In the genomic region with DNA sequence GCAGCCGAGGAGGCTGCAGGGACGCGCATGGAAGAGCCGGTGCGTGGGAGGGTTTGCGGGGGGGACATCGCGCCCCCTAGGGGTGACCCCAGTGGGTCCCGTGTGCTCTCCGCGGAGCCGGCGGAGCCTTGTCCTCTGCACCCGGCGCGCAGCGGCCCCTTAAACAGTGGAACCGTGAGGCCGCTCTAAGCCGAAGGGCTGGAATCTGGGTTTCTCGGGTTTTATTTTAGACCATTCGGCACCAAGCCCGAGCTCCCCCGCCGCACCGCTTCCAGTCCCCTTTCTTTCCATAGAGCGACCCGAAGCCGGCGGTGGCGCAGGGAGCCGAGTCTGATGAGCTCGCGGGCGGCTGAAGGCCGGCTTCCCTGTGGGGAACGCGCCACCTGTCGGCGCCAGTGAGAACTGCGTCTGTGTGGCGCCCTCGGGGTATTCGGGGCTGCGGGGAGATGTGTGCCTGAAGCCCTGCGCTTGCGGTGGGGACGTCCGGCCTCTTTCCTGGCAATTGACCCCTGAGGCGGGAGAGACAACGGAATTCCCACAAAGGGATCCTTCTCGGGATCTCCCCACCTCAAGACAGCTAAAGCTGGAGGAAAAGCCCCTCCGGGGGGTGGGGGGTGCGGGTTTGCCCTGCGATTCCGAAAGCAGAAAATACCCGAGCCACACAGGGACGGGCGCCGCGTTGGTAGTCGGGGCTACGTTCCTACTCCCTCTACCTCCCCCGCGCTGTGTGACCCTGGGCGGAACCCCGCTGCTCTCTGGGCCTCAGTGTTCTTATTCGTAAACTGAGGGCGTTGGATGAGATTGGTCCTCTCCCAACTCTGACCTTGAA, we compare ENCODE assay signal across 8 cellular contexts. TPM values are rescaled to one million over a fixed set of nuclear protein-coding genes. Genes with fewer than 3 reads are reported as not detected.
DNase-seq lines count a peak whose midpoint lies in the region; ATAC-seq and TF ChIP-seq lines count a peak whose summit lies in the region.

No MANE protein-coding gene starts in this region.

- H3K9ac ChIP-seq in KMS-11: peak overlapping the region; percentile 39; the same call in 1 of the 2 replicates

- H3K4me2 ChIP-seq in KMS-11: peak overlapping the region; percentile 47; the same call in 1 of the 2 replicates

- H3K79me2 ChIP-seq in KMS-11 (ENCODE audit: insufficient read depth, low read depth): no peaks in the 10 kb centered on the region

- H4K20me1 ChIP-seq in KMS-11 (ENCODE audit: insufficient read depth): no peaks in the 10 kb centered on the region

- no peaks in the 10 kb centered on the region for H3K9me3 Mint-ChIP-seq in activated naive CD8-positive, alpha-beta T cell treated with anti-CD3 and anti-CD28 coated beads for 36 hours

- H3K36me3 ChIP-seq in KMS-11 (ENCODE audit: insufficient read depth) (no peaks in the 10 kb centered on the region), urinary bladder (ENCODE audit: insufficient read depth) (no peaks in the 10 kb centered on the region)

- no peak overlapping the region for H3K27ac ChIP-seq in KMS-11
- no peak overlapping the region for H3K27ac ChIP-seq in urinary bladder (ENCODE audit: low read depth)

- H3K27me3 Mint-ChIP-seq in activated naive CD8-positive, alpha-beta T cell treated with anti-CD3 and anti-CD28 coated beads for 36 hours: peaks cover 99% of the 10 kb centered on the region

- WGBS in urinary bladder: 1% methylated on average over 69 of the region's 69 CpGs

- peak; percentile 76 for TF ChIP-seq CTCF in KMS-11 (conservative IDR thresholded peaks at IDR 0.05; ENCODE audit: low read depth, low read length)

- ATAC-seq in GM21786 (IDR thresholded peaks at IDR 0.05; ENCODE audit: unreplicated experiment) (peak; percentile 88), SK-N-SH treated with all-trans-retinoic acid at 6 μM for 48 hours (peak; percentile 94), left cardiac atrium (peak; percentile 91 to 92)

- H3K36me3 Mint-ChIP-seq in activated naive CD8-positive, alpha-beta T cell treated with anti-CD3 and anti-CD28 coated beads for 36 hours: no peaks in the 10 kb centered on the region

- H3K4me1 ChIP-seq in KMS-11 (ENCODE audit: low read depth, poor library complexity, severe bottlenecking) (no peaks in the 10 kb centered on the region), urinary bladder (ENCODE audit: insufficient read depth) (no peaks in the 10 kb centered on the region)

- H3K27ac Mint-ChIP-seq in activated naive CD8-positive, alpha-beta T cell treated with anti-CD3 and anti-CD28 coated beads for 36 hours: no peak overlapping the region

- H2AFZ ChIP-seq in KMS-11 (ENCODE audit: low read depth): peak overlapping the region; percentile 75

- intact Hi-C loops in left cardiac atrium (cut with DNase I): loop anchor here (5.0 to 10.0 kb wide), 5 partner anchors 311 to 808 kb away; no protein-coding TSS in a partner anchor

- DNase-seq in EH (ENCODE audit: low read depth) (peak; percentile 74), left cardiac atrium (peak; percentile 82), pulmonary artery endothelial cell (ENCODE audit: low read depth, low spot score) (peak; percentile 29)
- DNase-seq in activated naive CD8-positive, alpha-beta T cell treated with anti-CD3 and anti-CD28 coated beads for 36 hours: peak; percentile 85

- H3K27me3 ChIP-seq in KMS-11 (ENCODE audit: insufficient read depth, low read depth): no peaks in the 10 kb centered on the region

- H3K4me3 Mint-ChIP-seq in activated naive CD8-positive, alpha-beta T cell treated with anti-CD3 and anti-CD28 coated beads for 36 hours: peak overlapping the region; percentile 27

- H3K4me3 ChIP-seq in KMS-11 (IDR thresholded peaks at IDR 0.05; ENCODE audit: insufficient read depth, low read depth, low read length) (no peak overlapping the region), urinary bladder (ENCODE audit: low read depth, low read length) (peak overlapping the region; percentile 2)

- H3K4me1 Mint-ChIP-seq in activated naive CD8-positive, alpha-beta T cell treated with anti-CD3 and anti-CD28 coated beads for 36 hours: peaks cover 18% of the 10 kb centered on the region

TF ChIP-seq in SK-N-SH treated with all-trans-retinoic acid at 6 μM for 48 hours, 23 proteins besides CTCF, POLR2A, EP300 and RAD21:
- TF ChIP-seq ZFP3 (CRISPR knock-in tag; IDR thresholded peaks at IDR 0.05) (0 out of 2 replicates have a peak, but pooled peaks have one; percentile 37), ISL1 (CRISPR knock-in tag; IDR thresholded peaks at IDR 0.05) (no peak)
- TF ChIP-seq, protein P1, sequence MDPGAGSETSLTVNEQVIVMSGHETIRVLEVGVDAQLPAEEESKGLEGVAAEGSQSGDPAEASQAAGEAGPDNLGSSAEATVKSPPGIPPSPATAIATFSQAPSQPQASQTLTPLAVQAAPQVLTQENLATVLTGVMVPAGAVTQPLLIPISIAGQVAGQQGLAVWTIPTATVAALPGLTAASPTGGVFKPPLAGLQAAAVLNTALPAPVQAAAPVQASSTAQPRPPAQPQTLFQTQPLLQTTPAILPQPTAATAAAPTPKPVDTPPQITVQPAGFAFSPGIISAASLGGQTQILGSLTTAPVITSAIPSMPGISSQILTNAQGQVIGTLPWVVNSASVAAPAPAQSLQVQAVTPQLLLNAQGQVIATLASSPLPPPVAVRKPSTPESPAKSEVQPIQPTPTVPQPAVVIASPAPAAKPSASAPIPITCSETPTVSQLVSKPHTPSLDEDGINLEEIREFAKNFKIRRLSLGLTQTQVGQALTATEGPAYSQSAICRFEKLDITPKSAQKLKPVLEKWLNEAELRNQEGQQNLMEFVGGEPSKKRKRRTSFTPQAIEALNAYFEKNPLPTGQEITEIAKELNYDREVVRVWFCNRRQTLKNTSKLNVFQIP (CRISPR knock-in tag; IDR thresholded peaks at IDR 0.05; ENCODE audit: borderline replicate concordance, low read depth): no peak

RNA-seq across cellular contexts. Expression of a gene that starts 8.2 kb away (rescaled TPM):
- not detected for total RNA-seq in activated naive CD8-positive, alpha-beta T cell treated with anti-CD3 and anti-CD28 coated beads for 36 hours
- total RNA-seq in left cardiac atrium (not detected), pulmonary artery endothelial cell (not detected in 2 replicates), urinary bladder (not detected)
- not detected for polyA plus RNA-seq in urinary bladder

Comparison
In these comparisons a context has a peak if more than half of its experiments do, and no peak if none do; other contexts are left out.
1. DNase-seq: peak in every context shown above with its lines; median percentile 85 in activated naive CD8-positive, alpha-beta T cell treated with anti-CD3 and anti-CD28 coated beads for 36 hours; 82 in left cardiac atrium; 74 in EH; 29 in pulmonary artery endothelial cell.